In the genomic region with DNA sequence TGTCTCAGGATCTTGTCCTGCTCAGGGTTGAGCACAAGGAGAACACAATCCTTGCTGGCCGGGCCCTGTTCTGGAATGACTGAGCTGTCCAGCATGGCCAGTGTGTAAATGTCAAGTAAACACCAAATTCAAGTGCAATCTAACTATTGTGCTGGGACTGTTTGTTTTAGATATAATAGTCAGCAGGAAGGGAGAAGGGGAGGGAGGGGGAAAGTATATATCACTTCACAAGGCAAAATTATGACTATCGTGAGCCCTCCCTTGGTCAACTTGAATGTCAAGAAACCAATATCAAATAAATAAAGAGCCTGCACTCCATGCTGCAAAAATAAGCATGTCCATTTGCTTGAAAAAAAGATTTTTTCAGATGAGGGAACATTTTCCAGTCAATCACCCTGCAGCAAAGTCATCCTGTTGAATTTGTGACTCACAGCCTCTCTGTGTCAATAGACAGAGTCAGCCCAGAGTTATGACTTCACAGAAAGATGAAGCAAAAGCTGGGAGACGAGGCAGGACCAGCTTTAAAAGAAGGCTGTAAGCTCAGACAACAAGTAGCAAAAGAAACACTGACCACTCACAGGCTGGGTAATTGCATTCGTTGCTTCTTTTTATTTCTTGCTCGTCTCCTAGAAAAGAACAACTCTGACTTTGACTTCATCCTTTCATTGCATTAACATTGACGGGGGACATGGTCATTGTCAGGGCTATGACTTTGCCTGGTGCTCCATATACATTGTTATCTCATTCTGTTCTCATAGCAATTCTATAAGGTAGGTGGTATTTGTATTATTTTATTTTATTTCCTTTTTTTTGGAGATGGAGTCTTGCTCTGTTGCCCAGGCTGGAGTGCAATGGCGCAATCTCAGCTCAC, we compare ENCODE assay signal across 9 cellular contexts. TPM values are rescaled to one million over a fixed set of nuclear protein-coding genes. Genes with fewer than 3 reads are reported as not detected.
DNase-seq lines count a peak whose midpoint lies in the region; ATAC-seq, FAIRE-seq and TF ChIP-seq lines count a peak whose summit lies in the region.
"Had no signal": no experiment of that assay in that cellular context is flagged by ENCODE, and none has a peak within 500 bp of the region (broad histone marks: within the 10 kb centered on the region; RNA-seq: fewer than 3 reads in every experiment).

No MANE protein-coding gene starts in this region.

- TF ChIP-seq POLR2A in H1 (IDR thresholded peaks at IDR 0.05; ENCODE audit: control extremely low read depth in 1 of 2, low read depth in 2 of 2, low read length in 2 of 2): no peak

- H4K5ac ChIP-seq in H1 (ENCODE audit: insufficient read length, low read depth, low read length): no peak overlapping the region

- H3K14ac ChIP-seq in H1 (ENCODE audit: insufficient read length): no peak overlapping the region

- H3K79me1 ChIP-seq in H1 (ENCODE audit: low read depth, low read length): no peaks in the 10 kb centered on the region

- TF ChIP-seq CTCF in H1 (IDR thresholded peaks at IDR 0.05; ENCODE audit: control extremely low read depth in 1 of 3, insufficient read depth in 1 of 3, low read depth in 1 of 3, low read length in 3 of 3): no peak

- H2BK12ac ChIP-seq in H1 (ENCODE audit: low read depth, low read length): 0 out of 2 replicates have a peak overlapping the region, but pooled peaks have one; percentile 39

- H4K20me1 ChIP-seq in H1 (replicated peaks in 1 of 2; ENCODE audit: control insufficient read depth in 1 of 2, insufficient read depth in 2 of 2, low read length in 2 of 2): no peaks in the 10 kb centered on the region

- no peak overlapping the region for H3K4me2 ChIP-seq in H1 (ENCODE audit: insufficient read depth in 1 of 2, low read depth in 2 of 2, low read length in 2 of 2)

- in situ Hi-C loops in Caki2 (cut with HindIII; ENCODE audit: low pct_unique_long_range_greater_than_20kb, low sequenced_read_pairs): no loop called here

- no peak overlapping the region for H3K27ac Mint-ChIP-seq in naive thymus-derived CD4-positive, alpha-beta T cell

- no peaks in the 10 kb centered on the region for H3K27me3 ChIP-seq in H1 (replicated peaks in 1 of 4; ENCODE audit: control insufficient read depth in 3 of 4, extremely low read depth in 1 of 4, insufficient read depth in 3 of 4, low read length in 3 of 4)
- no peaks in the 10 kb centered on the region for H3K27me3 ChIP-seq in naive thymus-derived CD4-positive, alpha-beta T cell (ENCODE audit: control insufficient read depth in 2 of 2, insufficient read depth in 2 of 2, low read length in 2 of 2)

- peak; percentile 41 for ATAC-seq in naive thymus-derived CD4-positive, alpha-beta T cell
- ATAC-seq in activated CD4-positive, CD25-positive, alpha-beta regulatory T cell treated with anti-CD3 and anti-CD28 coated beads, Interleukin-2, amount 50 U/mL, for 24 hours: no peak
- no peak for ATAC-seq in GM18517 (IDR thresholded peaks at IDR 0.05; ENCODE audit: unreplicated experiment)
- no peak for ATAC-seq in GM21529 (IDR thresholded peaks at IDR 0.05; ENCODE audit: unreplicated experiment)

- no peak overlapping the region for H3K56ac ChIP-seq in H1 (replicated peaks; ENCODE audit: insufficient read length, low read depth, low read length)

- H3K36me3 Mint-ChIP-seq in naive thymus-derived CD4-positive, alpha-beta T cell: peaks cover 0 to 4% (median 0%) of the 10 kb centered on the region in 5 donors

- no peaks in the 10 kb centered on the region for H3K23me2 ChIP-seq in H1 (ENCODE audit: low read depth, low read length)

- peaks cover 0 to 7% (median 0%) of the 10 kb centered on the region in 11 donors for H3K9me3 Mint-ChIP-seq in naive thymus-derived CD4-positive, alpha-beta T cell

- WGBS in H1 (ENCODE audit: extremely low coverage in 1 of 2, insufficient coverage in 1 of 2, insufficient read length in 1 of 2, insufficient replicate concordance in 2 of 2, low coverage in 1 of 2, low lambda C conversion rate in 2 of 2, missing lambda C conversion rate in 1 of 2), 2 experiments: 90% methylated on average over 7 of the region's 7 CpGs; no CpG with 5 or more reads in 1 of the 2 experiments

- no peak overlapping the region for H2BK20ac ChIP-seq in H1 (ENCODE audit: low read length)

- no peak overlapping the region for H3K4ac ChIP-seq in H1 (replicated peaks; ENCODE audit: insufficient read length, low read depth, low read length)

- no peaks in the 10 kb centered on the region for H3K4me1 ChIP-seq in H1 (replicated peaks in 1 of 4; ENCODE audit: control insufficient read depth in 3 of 4, insufficient read depth in 4 of 4, low read length in 3 of 4)
- no peaks in the 10 kb centered on the region for H3K4me1 ChIP-seq in naive thymus-derived CD4-positive, alpha-beta T cell (ENCODE audit: control insufficient read depth in 2 of 2, insufficient read depth in 2 of 2, low read length in 2 of 2)

- H3K23ac ChIP-seq in H1 (ENCODE audit: insufficient read length): no peak overlapping the region

- H3K36me3 ChIP-seq in H1 (ENCODE audit: control insufficient read depth in 2 of 4, insufficient read depth in 4 of 4, low read length in 3 of 4): no peaks in the 10 kb centered on the region
- no peaks in the 10 kb centered on the region for H3K36me3 ChIP-seq in naive thymus-derived CD4-positive, alpha-beta T cell (ENCODE audit: control insufficient read depth in 2 of 3, insufficient read depth in 3 of 3, low read length in 3 of 3)

- intact Hi-C loops in naive thymus-derived CD4-positive, alpha-beta T cell (cut with micrococcal nuclease): no loop called here

- H2BK15ac ChIP-seq in H1 (ENCODE audit: low read length): no peak overlapping the region

- H3K18ac ChIP-seq in H1 (ENCODE audit: extremely low read depth, low read length): no peak overlapping the region

- DNase-seq in Caki2 (ENCODE audit: low read depth) (peak; percentile 86), NCI-H460 (ENCODE audit: extremely low read depth, low read depth) (peak; percentile 95), H1 (ENCODE audit: low read depth in 1 of 2, low spot score in 2 of 2) (no peak), T-helper 9 cell (no peak)
- DNase-seq in naive thymus-derived CD4-positive, alpha-beta T cell: no peak

- TF ChIP-seq EP300 in H1 (IDR thresholded peaks at IDR 0.05; ENCODE audit: borderline replicate concordance in 1 of 2, low read depth in 2 of 2, low read length in 2 of 2): no peak

- H3K9me3 ChIP-seq in H1 (ENCODE audit: insufficient read depth in 2 of 2, low read depth in 1 of 2, low read length in 1 of 2): no peaks in the 10 kb centered on the region
- H3K9me3 ChIP-seq in naive thymus-derived CD4-positive, alpha-beta T cell (ENCODE audit: control insufficient read depth in 2 of 3, low read length in 3 of 3): no peaks in the 10 kb centered on the region

- peaks cover 0 to 31% (median 6%) of the 10 kb centered on the region in 5 donors for H3K27me3 Mint-ChIP-seq in naive thymus-derived CD4-positive, alpha-beta T cell

- no peaks in the 10 kb centered on the region for H3K79me2 ChIP-seq in H1 (ENCODE audit: control insufficient read depth in 1 of 2, insufficient read depth in 2 of 2, low read length in 2 of 2)

- no peak overlapping the region for H3K9ac ChIP-seq in H1 (replicated peaks in 1 of 4; ENCODE audit: extremely low read depth in 1 of 4, low read depth in 3 of 4, low read length in 3 of 4)

- no peak overlapping the region for H3K4me3 Mint-ChIP-seq in naive thymus-derived CD4-positive, alpha-beta T cell

- H2BK5ac ChIP-seq in H1 (ENCODE audit: low read depth, low read length): no peak overlapping the region

- no peak overlapping the region for H4K8ac ChIP-seq in H1 (ENCODE audit: extremely low read depth, insufficient read depth, low read length)

- H4K91ac ChIP-seq in H1 (replicated peaks; ENCODE audit: insufficient read length, low read length): no peak overlapping the region

- no peak overlapping the region for H2BK120ac ChIP-seq in H1 (replicated peaks; ENCODE audit: low read depth, low read length)

- H3K4me3 ChIP-seq in H1 (ENCODE audit: extremely low read depth in 1 of 4, insufficient read depth in 2 of 4, low read depth in 3 of 4, low read length in 4 of 4): no peak overlapping the region
- H3K4me3 ChIP-seq in naive thymus-derived CD4-positive, alpha-beta T cell (ENCODE audit: low read length): no peak overlapping the region

- POLR2A ChIA-PET in H1 (lab: Charles Lee; ENCODE audit: partially characterized antibody): no interaction called here
- POLR2A ChIA-PET in naive thymus-derived CD4-positive, alpha-beta T cell (lab: Charles Lee): no interaction called here

- no peaks in the 10 kb centered on the region for H3K4me1 Mint-ChIP-seq in naive thymus-derived CD4-positive, alpha-beta T cell

- no peak for TF ChIP-seq RAD21 in H1 (IDR thresholded peaks at IDR 0.05 in 1 of 2, conservative IDR thresholded peaks at IDR 0.05 in 1 of 2; ENCODE audit: low read depth in 2 of 2, low read length in 2 of 2)

- no peak overlapping the region; the same call in 1 of the 2 replicates for H2AK5ac ChIP-seq in H1 (ENCODE audit: low read depth, low read length)

- H2AFZ ChIP-seq in H1 (ENCODE audit: low read length): no peak overlapping the region

- CTCF ChIA-PET in H1 (lab: Charles Lee; ENCODE audit: partially characterized antibody): interaction anchor here (1.1 to 2.6 kb wide), 4 partner anchors 18 to 1166 kb away, joined by 3 to 11 read pairs (median 4); no protein-coding TSS in a partner anchor
- CTCF ChIA-PET in naive thymus-derived CD4-positive, alpha-beta T cell (lab: Charles Lee): no interaction called here

- H3K27ac ChIP-seq in H1 (ENCODE audit: low read depth, low read length): no peak overlapping the region
- no peak overlapping the region for H3K27ac ChIP-seq in naive thymus-derived CD4-positive, alpha-beta T cell (ENCODE audit: low read depth, low read length)

- FAIRE-seq in H1 (lab: Jason Lieb, UNC): no peak
- FAIRE-seq: TTC549 had no signal

TF ChIP-seq in H1, 55 proteins besides CTCF, POLR2A, EP300 and RAD21 (continues in another document):
- no peak for TF ChIP-seq JUND (IDR thresholded peaks at IDR 0.05; ENCODE audit: low read length)
- TF ChIP-seq EZH2 (IDR thresholded peaks at IDR 0.05; ENCODE audit: low read depth, low read length, severe bottlenecking): no peak

RNA-seq across cellular contexts. Expression of gene KLF4, which starts 15.3 kb away (rescaled TPM):
- 3.5 and 8.0 TPM in 2 replicates for total RNA-seq in Caki2 (2014; rRNA removed; shearing (Covaris generic); ENCODE audit: low replicate concordance)
- 95.9 and 100 TPM in 2 replicates for total RNA-seq in NCI-H460 (2014; rRNA removed; shearing (Covaris generic))
- polyA plus RNA-seq in NCI-H460 (2014; cell fraction: nucleus; rRNA removed): 81.5 and 87.6 TPM in 2 replicates
- 2.8 and 3.1 TPM in 2 replicates for total RNA-seq in H1 (2021; fragmentation: NEBNext Ultra II Directional; extraction: Animal tissue kit (Norgen Biotek cat#: 25700))
- 0.77 and 1.9 TPM in 2 replicates for polyA plus RNA-seq in H1 (2011; rRNA removed)
- polyA plus RNA-seq in H1 (2011; cell fraction: cytosol; rRNA removed): 0.92 TPM
- polyA plus RNA-seq in H1 (2011; cell fraction: nucleus; rRNA removed): 2.5 TPM
- 0.90 to 1.6 TPM (median 1.3 TPM) in 4 replicates for polyA plus RNA-seq in H1 (2012, experiment 1 of 2)
- 0.67 TPM for polyA plus RNA-seq in H1 (2012, experiment 2 of 2)
- polyA plus RNA-seq in H1 (2013, experiment 1 of 2): 1.4 TPM
- polyA plus RNA-seq in H1 (2013, experiment 2 of 2): 1.5 TPM
- polyA minus RNA-seq in H1 (2011; rRNA and poly(A)+ RNA removed): 0.63 and 1.0 TPM in 2 replicates
- polyA minus RNA-seq in H1 (2011; cell fraction: cytosol; rRNA and poly(A)+ RNA removed): 1.2 TPM
- polyA minus RNA-seq in H1 (2011; cell fraction: nucleus; rRNA and poly(A)+ RNA removed): 6.7 TPM
- 100 to 1,000 TPM in 1 of 5 experiments, 10 to 100 TPM in 1, 1 to 10 TPM in 1, under 1 TPM in 2; 0.29 to 266 (median 1.0) TPM for total RNA-seq in naive thymus-derived CD4-positive, alpha-beta T cell
- polyA plus RNA-seq in naive thymus-derived CD4-positive, alpha-beta T cell: not detected

Comparison
In these comparisons a context has a peak if more than half of its experiments do, and no peak if none do; other contexts are left out.
1. DNase-seq: peak in Caki2 (single experiment) and NCI-H460 (single experiment); none in H1 (0 of 2), naive thymus-derived CD4-positive, alpha-beta T cell (0 of 9) and T-helper 9 cell (single experiment).